21 cellular contexts compared by ENCODE assay signal in genomic region chr1:48115835-48116234, GRCh38.
"Had no signal": no experiment of that assay in that cellular context is flagged by ENCODE, and none has a peak within 500 bp of the region (broad histone marks: within the 10 kb centered on the region; RNA-seq: fewer than 3 reads in every experiment).

No MANE protein-coding gene starts in this region.

- ATAC-seq: activated CD8-positive, alpha-beta T cell treated with anti-CD3 and anti-CD28 coated beads, Interleukin-2, amount 10 ng/mL, durations not matched to agents 7 days and 5 days; PC-3; T-helper 17 cell; WTC11 had no signal

- H3K4me3 ChIP-seq: ascending aorta, cardiac muscle cell had no signal

- H3K4me3 Mint-ChIP-seq: activated CD8-positive, alpha-beta T cell treated with anti-CD3 and anti-CD28 coated beads, Interleukin-2, amount 10 ng/mL, durations not matched to agents 7 days and 5 days; activated naive CD4-positive, alpha-beta T cell treated with anti-CD3 and anti-CD28 coated beads, Interleukin-2, amount 50 U/mL, for 24 hours; brain; T-helper 17 cell; WTC11 had no signal

- H3K36me3 ChIP-seq: ascending aorta, cardiac muscle cell had no signal

- H3K4me1 Mint-ChIP-seq: activated naive CD4-positive, alpha-beta T cell treated with anti-CD3 and anti-CD28 coated beads, Interleukin-2, amount 50 U/mL, for 24 hours; brain; T-helper 17 cell had no signal

- H3K27ac ChIP-seq: ascending aorta, cardiac muscle cell had no signal

- FAIRE-seq: RCC 7860 had no signal

- H3K27me3 ChIP-seq: ascending aorta had no signal

- DNase-seq: activated CD4-positive, alpha-beta T cell treated with anti-CD3 and anti-CD28 coated beads for 48 hours; activated CD4-positive, alpha-beta T cell treated with anti-CD3 and anti-CD28 coated beads, Interleukin-2, amount 50 U/mL, for 4 hours; activated CD4-positive, CD25-positive, alpha-beta regulatory T cell treated with anti-CD3 and anti-CD28 coated beads, Interleukin-2, amount 50 U/mL, for 72 hours; activated CD8-positive, alpha-beta memory T cell treated with anti-CD3 and anti-CD28 coated beads, Interleukin-2, amount 50 U/mL, for 48 hours; activated CD8-positive, alpha-beta T cell treated with anti-CD3 and anti-CD28 coated beads, Interleukin-2, amount 10 ng/mL, durations not matched to agents 7 days and 5 days; activated T-cell treated with anti-CD3 and anti-CD28 coated beads, Interleukin-2, amount 50 U/mL, for 1 hour; Karpas-422; NCI-H1048; NCI-H1930; NCI-H345; NCI-H510A; PC-3; SHP77; T-helper 17 cell; T-helper 9 cell had no signal

- H3K4me1 ChIP-seq: ascending aorta had no signal

- H3K36me3 Mint-ChIP-seq: activated naive CD4-positive, alpha-beta T cell treated with anti-CD3 and anti-CD28 coated beads, Interleukin-2, amount 50 U/mL, for 24 hours; brain; WTC11 had no signal

- H3K9me3 Mint-ChIP-seq: activated naive CD4-positive, alpha-beta T cell treated with anti-CD3 and anti-CD28 coated beads, Interleukin-2, amount 50 U/mL, for 24 hours had no signal

- H3K27ac Mint-ChIP-seq: activated CD8-positive, alpha-beta T cell treated with anti-CD3 and anti-CD28 coated beads, Interleukin-2, amount 10 ng/mL, durations not matched to agents 7 days and 5 days; activated naive CD4-positive, alpha-beta T cell treated with anti-CD3 and anti-CD28 coated beads, Interleukin-2, amount 50 U/mL, for 24 hours; T-helper 17 cell; WTC11 had no signal
